Comparison of ENCODE assay signal across 9 cellular contexts in genomic region chr12:94650143-94651056, GRCh38. TPM values are rescaled to one million over a fixed set of nuclear protein-coding genes. Genes with fewer than 3 reads are reported as not detected.
DNase-seq lines count a peak whose midpoint lies in the region; ATAC-seq, FAIRE-seq and TF ChIP-seq lines count a peak whose summit lies in the region.
"Had no signal": no experiment of that assay in that cellular context is flagged by ENCODE, and none has a peak within 500 bp of the region (broad histone marks: within the 10 kb centered on the region; RNA-seq: fewer than 3 reads in every experiment).

TMCC3 (minus strand) TSS chr12:94650557; CDS start chr12:94650430, 127 bp downstream.

- no peaks in the 10 kb centered on the region for H3K9me3 ChIP-seq in kidney (ENCODE audit: control insufficient read depth in 1 of 2, low read length in 2 of 2)

- DNase-seq in Ammon's horn (ENCODE audit: low spot score) (peak; percentile 81), SK-MEL-5 (ENCODE audit: low read depth, low spot score) (peak; percentile 40), choroid plexus epithelial cell (ENCODE audit: low read depth) (no peak), kidney (peak; percentile 81), RKO (ENCODE audit: low spot score) (no peak)

- intact Hi-C loops in kidney (cut with DNase I): no loop called here

- ATAC-seq in GM18520 (IDR thresholded peaks at IDR 0.05; ENCODE audit: unreplicated experiment) (peak; percentile 41), HG03095 (IDR thresholded peaks at IDR 0.05; ENCODE audit: unreplicated experiment) (peak; percentile 55)
- ATAC-seq: K562 had no signal

- peak within 1 kb of the TSS; percentile 55 to 68 for H3K9ac ChIP-seq in kidney (ENCODE audit: low read length in 2 of 2)

- H3K4me1 ChIP-seq in kidney (ENCODE audit: control insufficient read depth in 1 of 2, insufficient read depth in 1 of 2, low read depth in 1 of 2, low read length in 2 of 2): peaks cover 0 to 9% of the 10 kb centered on the region in 2 donors

- H3K36me3 ChIP-seq in kidney (ENCODE audit: control insufficient read depth in 1 of 2, insufficient read depth in 2 of 2, low read length in 2 of 2): no peaks in the 10 kb centered on the region

- in situ Hi-C loops in SK-MEL-5 (cut with HindIII; ENCODE audit: low pct_unique_long_range_greater_than_20kb, low sequenced_read_pairs): no loop called here

- peak within 1 kb of the TSS; percentile 65 for H3K4me3 ChIP-seq in choroid plexus epithelial cell (ENCODE audit: low read depth, low read length)
- H3K4me3 ChIP-seq in kidney (ENCODE audit: low read length in 2 of 2): peak within 1 kb of the TSS; percentile 74 to 86
- peak within 1 kb of the TSS; percentile 48 to 79 (median 68) for H3K4me3 ChIP-seq in skin epidermis
- H3K4me3 ChIP-seq: K562 had no signal

- no peak for FAIRE-seq in kidney (lab: Jason Lieb, UNC)
- FAIRE-seq: K562 had no signal

- H3K27ac ChIP-seq in kidney (ENCODE audit: low read depth in 2 of 2, low read length in 2 of 2) (peak within 1 kb of the TSS; percentile 66 to 71), skin epidermis (peak within 1 kb of the TSS; percentile 22 to 87 (median 75))

- TF ChIP-seq CTCF in choroid plexus epithelial cell (conservative IDR thresholded peaks at IDR 0.05; ENCODE audit: low read depth, low read length) (no peak), kidney (IDR thresholded peaks at IDR 0.05; ENCODE audit: borderline replicate concordance, extremely low read depth, insufficient read depth) (no peak)

RNA-seq across cellular contexts. Expression of gene TMCC3, which starts in this region (rescaled TPM):
- total RNA-seq in SK-MEL-5 (2014; rRNA removed; shearing (Covaris generic)): 3.1 TPM in 2 replicates
- polyA plus RNA-seq in SK-MEL-5 (2015; cell fraction: cytosol; rRNA removed): 1.7 and 3.3 TPM in 2 replicates
- polyA plus RNA-seq in SK-MEL-5 (2015; cell fraction: nucleus; rRNA removed): 1.0 and 4.2 TPM in 2 replicates
- 14.7 TPM for total RNA-seq in kidney
- polyA plus RNA-seq in kidney (ENCODE audit: insufficient read depth, low read depth, low replicate concordance): 6.7 TPM
- total RNA-seq: K562 had no signal
- polyA plus RNA-seq: K562 had no signal

Comparison
In these comparisons a context has a peak if more than half of its experiments do, and no peak if none do; other contexts are left out.
1. DNase-seq: peak in Ammon's horn (single experiment), SK-MEL-5 (single experiment) and kidney (single experiment); none in choroid plexus epithelial cell (single experiment) and RKO (single experiment).
2. Peak in every context shown above with its lines, with median percentiles within 50 percentile points of each other: H3K4me3 ChIP-seq.